ENCODE assay signal across 20 cellular contexts in the genomic region with DNA sequence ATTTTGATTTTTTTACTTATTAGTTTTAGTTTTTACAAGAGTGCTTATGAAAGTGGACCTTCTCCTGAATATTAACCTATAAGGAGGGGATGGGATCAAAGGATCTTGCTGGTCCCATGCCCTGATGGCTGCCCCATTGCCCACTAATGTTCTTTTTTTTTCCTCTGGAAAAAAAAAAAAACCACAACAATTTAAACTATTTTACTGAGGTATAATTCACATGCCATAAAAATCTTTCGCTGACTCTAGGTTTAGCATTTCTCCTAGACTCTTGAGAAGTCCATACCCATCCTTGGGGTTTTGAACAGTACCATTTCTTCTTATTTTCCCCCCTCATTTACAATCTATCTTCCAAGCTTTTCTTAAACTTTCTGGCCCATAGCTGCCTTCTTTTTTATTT.
"Had no signal": no experiment of that assay in that cellular context is flagged by ENCODE, and none has a peak within 500 bp of the region (broad histone marks: within the 10 kb centered on the region; RNA-seq: fewer than 3 reads in every experiment).

No MANE protein-coding gene starts in this region.

- DNase-seq: activated CD4-positive, CD25-positive, alpha-beta regulatory T cell treated with anti-CD3 and anti-CD28 coated beads, Interleukin-2, amount 50 U/mL, for 72 hours; activated gamma-delta T cell treated with Interleukin-2 at 50 U/mL for 16 hours; activated T-cell treated with anti-CD3 and anti-CD28 coated beads, Interleukin-2, amount 50 U/mL, for 1 hour; effector CD4-positive, alpha-beta T cell; foreskin melanocyte; glutamatergic neuron; hippocampal formation; left cardiac atrium; midbrain; stimulated activated CD4-positive, alpha-beta T cell treated with anti-CD3 and anti-CD28 coated beads, Interleukin-12 subunit alpha, Interleukin-12 subunit beta, amount 100 ng/mL, for 4 hours; stimulated activated CD4-positive, alpha-beta T cell treated with anti-CD3 and anti-CD28 coated beads, Interleukin-4, amount 100 ng/mL, for 4 hours; substantia nigra; T-cell; thyroid gland; WERI-Rb-1 had no signal

- H3K9me3 ChIP-seq: ascending aorta, prostate gland, right atrium auricular region, thyroid gland had no signal

- H3K36me3 ChIP-seq: ascending aorta, prostate gland, right atrium auricular region, thyroid gland, WERI-Rb-1 had no signal

- H3K4me3 ChIP-seq: ascending aorta, prostate gland, right atrium auricular region, thyroid gland had no signal

- H3K27me3 ChIP-seq: ascending aorta, right atrium auricular region, thyroid gland had no signal

- FAIRE-seq: bronchial epithelial cell had no signal

- ATAC-seq: left cardiac atrium; natural killer cell treated with Interleukin-12 subunit alpha and Interleukin-12 subunit beta and Interleukin-15 and Interleukin-18, amount 100 ng/mL, for 72 hours; T-cell had no signal

- H3K27ac ChIP-seq: ascending aorta, prostate gland, right atrium auricular region, thyroid gland, WERI-Rb-1 had no signal

- H3K4me1 ChIP-seq: ascending aorta, prostate gland, thyroid gland had no signal
